1 cellular context compared by ENCODE assay signal in the genomic region with DNA sequence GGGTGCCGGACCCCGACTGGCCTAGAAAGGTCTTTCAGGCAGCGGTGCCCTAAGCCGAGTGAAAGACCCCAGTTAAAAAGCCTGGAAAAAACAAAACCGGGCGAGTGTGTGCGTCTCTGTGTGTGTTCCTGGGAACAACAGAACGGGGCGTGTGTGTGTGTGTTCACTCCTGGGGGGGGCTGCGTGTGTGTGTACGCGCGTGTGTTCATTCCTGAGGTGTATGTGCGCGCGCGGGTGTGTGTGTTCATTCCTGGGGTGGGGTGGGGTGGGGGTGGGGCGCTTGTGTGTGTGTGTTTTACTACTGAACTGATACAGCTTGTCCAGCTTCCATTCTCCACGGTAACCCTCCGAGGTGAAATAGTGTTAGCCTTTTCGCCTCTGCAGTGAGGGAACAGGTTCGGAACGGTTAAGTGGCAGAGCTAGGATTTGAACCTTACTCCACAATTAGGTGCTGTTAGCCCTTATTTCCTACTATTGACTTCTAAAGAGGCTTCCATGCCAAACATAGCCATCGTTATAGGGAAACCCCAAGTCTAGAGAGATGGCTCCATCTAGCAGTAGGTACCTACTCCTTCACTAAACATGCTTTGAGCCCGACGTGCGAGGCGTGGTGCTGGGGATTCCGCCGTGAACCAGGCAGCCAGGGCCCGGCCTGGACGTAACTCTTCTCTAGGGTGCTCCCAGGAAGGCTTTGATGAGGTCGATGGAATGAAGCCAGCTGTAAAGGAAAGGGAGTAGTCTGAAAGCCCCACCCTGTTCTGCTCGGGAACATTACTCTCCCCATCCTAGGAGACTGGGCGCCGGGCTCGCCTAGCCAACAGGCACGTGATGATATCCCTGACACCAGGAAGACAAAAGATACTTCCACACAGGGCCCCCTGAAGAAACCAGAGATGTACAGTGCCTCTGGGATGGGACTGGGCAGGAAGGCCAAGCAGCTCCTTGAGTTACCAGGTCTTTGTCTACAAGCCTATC.
TF ChIP-seq lines count a peak whose summit lies in the region.

No MANE protein-coding gene starts in this region.

TF ChIP-seq in HepG2, 621 proteins besides CTCF, POLR2A, EP300 and RAD21 (continued from another document and continues in another):
- no peak for TF ChIP-seq ZNF83 (CRISPR knock-in tag; IDR thresholded peaks at IDR 0.05; ENCODE audit: borderline replicate concordance)
- no peak for TF ChIP-seq MBD4 (IDR thresholded peaks at IDR 0.05; ENCODE audit: borderline replicate concordance, low read length)
- TF ChIP-seq ZNF350 (CRISPR knock-in tag; IDR thresholded peaks at IDR 0.05; ENCODE audit: borderline replicate concordance, low read depth), result no peak
- 0 out of 2 replicates have a peak, but pooled peaks have one; percentile 18 for TF ChIP-seq ZZZ3 (CRISPR knock-in tag; IDR thresholded peaks at IDR 0.05; ENCODE audit: borderline replicate concordance)
- TF ChIP-seq RARA (CRISPR knock-in tag; IDR thresholded peaks at IDR 0.05), result no peak
- TF ChIP-seq, protein P1, sequence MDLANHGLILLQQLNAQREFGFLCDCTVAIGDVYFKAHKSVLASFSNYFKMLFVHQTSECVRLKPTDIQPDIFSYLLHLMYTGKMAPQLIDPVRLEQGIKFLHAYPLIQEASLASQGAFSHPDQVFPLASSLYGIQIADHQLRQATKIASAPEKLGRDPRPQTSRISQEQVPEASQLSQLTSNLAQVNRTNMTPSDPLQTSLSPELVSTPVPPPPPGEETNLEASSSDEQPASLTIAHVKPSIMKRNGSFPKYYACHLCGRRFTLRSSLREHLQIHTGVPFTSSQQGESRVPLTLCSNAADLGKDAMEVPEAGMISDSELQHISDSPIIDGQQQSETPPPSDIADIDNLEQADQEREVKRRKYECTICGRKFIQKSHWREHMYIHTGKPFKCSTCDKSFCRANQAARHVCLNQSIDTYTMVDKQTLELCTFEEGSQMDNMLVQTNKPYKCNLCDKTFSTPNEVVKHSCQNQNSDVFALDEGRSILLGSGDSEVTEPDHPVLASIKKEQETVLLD (CRISPR knock-in tag; IDR thresholded peaks at IDR 0.05; ENCODE audit: low read depth), result no peak
- TF ChIP-seq ZNF260 (CRISPR knock-in tag; IDR thresholded peaks at IDR 0.05; ENCODE audit: borderline replicate concordance, low read depth), result no peak
- TF ChIP-seq TEAD3 (CRISPR knock-in tag; optimal IDR thresholded peaks at IDR 0.05; ENCODE audit: borderline replicate concordance), result peak; percentile 4
- TF ChIP-seq HIVEP1 (CRISPR knock-in tag; IDR thresholded peaks at IDR 0.05), result 0 out of 2 replicates have a peak, but pooled peaks have one; percentile 18
- TF ChIP-seq THAP11 (CRISPR knock-in tag; IDR thresholded peaks at IDR 0.05), result peak; percentile 11; the same call in 1 of the 2 replicates
- peak; percentile 64; the same call in 1 of the 2 replicates for TF ChIP-seq ARNT2 (CRISPR knock-in tag; IDR thresholded peaks at IDR 0.05; ENCODE audit: low read depth)
- TF ChIP-seq ZNF781 (CRISPR knock-in tag; IDR thresholded peaks at IDR 0.05; ENCODE audit: borderline replicate concordance, not compliant biosample characterization), result no peak
- TF ChIP-seq NFE2L2 (IDR thresholded peaks at IDR 0.05; ENCODE audit: low read length), result no peak
- TF ChIP-seq, protein P2, sequence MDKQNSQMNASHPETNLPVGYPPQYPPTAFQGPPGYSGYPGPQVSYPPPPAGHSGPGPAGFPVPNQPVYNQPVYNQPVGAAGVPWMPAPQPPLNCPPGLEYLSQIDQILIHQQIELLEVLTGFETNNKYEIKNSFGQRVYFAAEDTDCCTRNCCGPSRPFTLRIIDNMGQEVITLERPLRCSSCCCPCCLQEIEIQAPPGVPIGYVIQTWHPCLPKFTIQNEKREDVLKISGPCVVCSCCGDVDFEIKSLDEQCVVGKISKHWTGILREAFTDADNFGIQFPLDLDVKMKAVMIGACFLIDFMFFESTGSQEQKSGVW (CRISPR knock-in tag; IDR thresholded peaks at IDR 0.05; ENCODE audit: borderline replicate concordance), result no peak
- no peak for TF ChIP-seq SRY (CRISPR knock-in tag; IDR thresholded peaks at IDR 0.05)
- TF ChIP-seq, protein P3, sequence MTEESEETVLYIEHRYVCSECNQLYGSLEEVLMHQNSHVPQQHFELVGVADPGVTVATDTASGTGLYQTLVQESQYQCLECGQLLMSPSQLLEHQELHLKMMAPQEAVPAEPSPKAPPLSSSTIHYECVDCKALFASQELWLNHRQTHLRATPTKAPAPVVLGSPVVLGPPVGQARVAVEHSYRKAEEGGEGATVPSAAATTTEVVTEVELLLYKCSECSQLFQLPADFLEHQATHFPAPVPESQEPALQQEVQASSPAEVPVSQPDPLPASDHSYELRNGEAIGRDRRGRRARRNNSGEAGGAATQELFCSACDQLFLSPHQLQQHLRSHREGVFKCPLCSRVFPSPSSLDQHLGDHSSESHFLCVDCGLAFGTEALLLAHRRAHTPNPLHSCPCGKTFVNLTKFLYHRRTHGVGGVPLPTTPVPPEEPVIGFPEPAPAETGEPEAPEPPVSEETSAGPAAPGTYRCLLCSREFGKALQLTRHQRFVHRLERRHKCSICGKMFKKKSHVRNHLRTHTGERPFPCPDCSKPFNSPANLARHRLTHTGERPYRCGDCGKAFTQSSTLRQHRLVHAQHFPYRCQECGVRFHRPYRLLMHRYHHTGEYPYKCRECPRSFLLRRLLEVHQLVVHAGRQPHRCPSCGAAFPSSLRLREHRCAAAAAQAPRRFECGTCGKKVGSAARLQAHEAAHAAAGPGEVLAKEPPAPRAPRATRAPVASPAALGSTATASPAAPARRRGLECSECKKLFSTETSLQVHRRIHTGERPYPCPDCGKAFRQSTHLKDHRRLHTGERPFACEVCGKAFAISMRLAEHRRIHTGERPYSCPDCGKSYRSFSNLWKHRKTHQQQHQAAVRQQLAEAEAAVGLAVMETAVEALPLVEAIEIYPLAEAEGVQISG (CRISPR knock-in tag; IDR thresholded peaks at IDR 0.05), result peak; percentile 29; the same call in 1 of the 2 replicates
- no peak for TF ChIP-seq ZNF24 (IDR thresholded peaks at IDR 0.05)
- TF ChIP-seq RFX3 (CRISPR knock-in tag; IDR thresholded peaks at IDR 0.05), result no peak
- TF ChIP-seq TCF12 (IDR thresholded peaks at IDR 0.05), result no peak
- TF ChIP-seq TCF12 (CRISPR knock-in tag; IDR thresholded peaks at IDR 0.05), result no peak
- TF ChIP-seq SALL2 (CRISPR knock-in tag; IDR thresholded peaks at IDR 0.05), result 0 out of 2 replicates have a peak, but pooled peaks have one; percentile 7
- TF ChIP-seq, protein P4, sequence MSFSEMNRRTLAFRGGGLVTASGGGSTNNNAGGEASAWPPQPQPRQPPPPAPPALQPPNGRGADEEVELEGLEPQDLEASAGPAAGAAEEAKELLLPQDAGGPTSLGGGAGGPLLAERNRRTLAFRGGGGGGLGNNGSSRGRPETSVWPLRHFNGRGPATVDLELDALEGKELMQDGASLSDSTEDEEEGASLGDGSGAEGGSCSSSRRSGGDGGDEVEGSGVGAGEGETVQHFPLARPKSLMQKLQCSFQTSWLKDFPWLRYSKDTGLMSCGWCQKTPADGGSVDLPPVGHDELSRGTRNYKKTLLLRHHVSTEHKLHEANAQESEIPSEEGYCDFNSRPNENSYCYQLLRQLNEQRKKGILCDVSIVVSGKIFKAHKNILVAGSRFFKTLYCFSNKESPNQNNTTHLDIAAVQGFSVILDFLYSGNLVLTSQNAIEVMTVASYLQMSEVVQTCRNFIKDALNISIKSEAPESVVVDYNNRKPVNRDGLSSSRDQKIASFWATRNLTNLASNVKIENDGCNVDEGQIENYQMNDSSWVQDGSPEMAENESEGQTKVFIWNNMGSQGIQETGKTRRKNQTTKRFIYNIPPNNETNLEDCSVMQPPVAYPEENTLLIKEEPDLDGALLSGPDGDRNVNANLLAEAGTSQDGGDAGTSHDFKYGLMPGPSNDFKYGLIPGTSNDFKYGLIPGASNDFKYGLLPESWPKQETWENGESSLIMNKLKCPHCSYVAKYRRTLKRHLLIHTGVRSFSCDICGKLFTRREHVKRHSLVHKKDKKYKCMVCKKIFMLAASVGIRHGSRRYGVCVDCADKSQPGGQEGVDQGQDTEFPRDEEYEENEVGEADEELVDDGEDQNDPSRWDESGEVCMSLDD (CRISPR knock-in tag; IDR thresholded peaks at IDR 0.05; ENCODE audit: borderline replicate concordance), result no peak
- TF ChIP-seq ZNF772 (CRISPR knock-in tag; IDR thresholded peaks at IDR 0.05), result 0 out of 2 replicates have a peak, but pooled peaks have one; percentile 51
- TF ChIP-seq, protein P5, sequence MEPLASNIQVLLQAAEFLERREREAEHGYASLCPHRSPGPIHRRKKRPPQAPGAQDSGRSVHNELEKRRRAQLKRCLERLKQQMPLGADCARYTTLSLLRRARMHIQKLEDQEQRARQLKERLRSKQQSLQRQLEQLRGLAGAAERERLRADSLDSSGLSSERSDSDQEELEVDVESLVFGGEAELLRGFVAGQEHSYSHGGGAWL (CRISPR knock-in tag; IDR thresholded peaks at IDR 0.05), result no peak
- no peak for TF ChIP-seq ZNF782 (CRISPR knock-in tag; IDR thresholded peaks at IDR 0.05; ENCODE audit: borderline replicate concordance)
- TF ChIP-seq, protein P6, sequence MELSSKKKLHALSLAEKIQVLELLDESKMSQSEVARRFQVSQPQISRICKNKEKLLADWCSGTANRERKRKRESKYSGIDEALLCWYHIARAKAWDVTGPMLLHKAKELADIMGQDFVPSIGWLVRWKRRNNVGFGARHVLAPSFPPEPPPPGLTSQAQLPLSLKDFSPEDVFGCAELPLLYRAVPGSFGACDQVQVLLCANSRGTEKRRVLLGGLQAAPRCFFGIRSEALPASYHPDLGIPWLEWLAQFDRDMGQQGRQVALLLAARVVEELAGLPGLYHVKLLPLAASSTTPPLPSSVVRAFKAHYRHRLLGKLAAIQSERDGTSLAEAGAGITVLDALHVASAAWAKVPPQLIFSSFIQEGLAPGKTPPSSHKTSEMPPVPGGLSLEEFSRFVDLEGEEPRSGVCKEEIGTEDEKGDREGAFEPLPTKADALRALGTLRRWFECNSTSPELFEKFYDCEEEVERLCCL (CRISPR knock-in tag; IDR thresholded peaks at IDR 0.05; ENCODE audit: borderline replicate concordance), result no peak
- TF ChIP-seq ZNF564 (CRISPR knock-in tag; IDR thresholded peaks at IDR 0.05), result peak; percentile 8; the same call in 1 of the 2 replicates
- TF ChIP-seq ZNF337 (CRISPR knock-in tag; IDR thresholded peaks at IDR 0.05; ENCODE audit: borderline replicate concordance, low read depth), result no peak
- peak; percentile 35 for TF ChIP-seq STAG1 (CRISPR knock-in tag; IDR thresholded peaks at IDR 0.05)
- TF ChIP-seq THYN1 (CRISPR knock-in tag; IDR thresholded peaks at IDR 0.05; ENCODE audit: borderline replicate concordance, low read depth), result no peak
- no peak for TF ChIP-seq ZNF446 (CRISPR knock-in tag; IDR thresholded peaks at IDR 0.05)
- TF ChIP-seq, protein P7, sequence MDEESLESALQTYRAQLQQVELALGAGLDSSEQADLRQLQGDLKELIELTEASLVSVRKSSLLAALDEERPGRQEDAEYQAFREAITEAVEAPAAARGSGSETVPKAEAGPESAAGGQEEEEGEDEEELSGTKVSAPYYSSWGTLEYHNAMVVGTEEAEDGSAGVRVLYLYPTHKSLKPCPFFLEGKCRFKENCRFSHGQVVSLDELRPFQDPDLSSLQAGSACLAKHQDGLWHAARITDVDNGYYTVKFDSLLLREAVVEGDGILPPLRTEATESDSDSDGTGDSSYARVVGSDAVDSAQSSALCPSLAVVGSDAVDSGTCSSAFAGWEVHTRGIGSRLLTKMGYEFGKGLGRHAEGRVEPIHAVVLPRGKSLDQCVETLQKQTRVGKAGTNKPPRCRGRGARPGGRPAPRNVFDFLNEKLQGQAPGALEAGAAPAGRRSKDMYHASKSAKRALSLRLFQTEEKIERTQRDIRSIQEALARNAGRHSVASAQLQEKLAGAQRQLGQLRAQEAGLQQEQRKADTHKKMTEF (CRISPR knock-in tag; IDR thresholded peaks at IDR 0.05), result 0 out of 2 replicates have a peak, but pooled peaks have one; percentile 13
- TF ChIP-seq, protein P8, sequence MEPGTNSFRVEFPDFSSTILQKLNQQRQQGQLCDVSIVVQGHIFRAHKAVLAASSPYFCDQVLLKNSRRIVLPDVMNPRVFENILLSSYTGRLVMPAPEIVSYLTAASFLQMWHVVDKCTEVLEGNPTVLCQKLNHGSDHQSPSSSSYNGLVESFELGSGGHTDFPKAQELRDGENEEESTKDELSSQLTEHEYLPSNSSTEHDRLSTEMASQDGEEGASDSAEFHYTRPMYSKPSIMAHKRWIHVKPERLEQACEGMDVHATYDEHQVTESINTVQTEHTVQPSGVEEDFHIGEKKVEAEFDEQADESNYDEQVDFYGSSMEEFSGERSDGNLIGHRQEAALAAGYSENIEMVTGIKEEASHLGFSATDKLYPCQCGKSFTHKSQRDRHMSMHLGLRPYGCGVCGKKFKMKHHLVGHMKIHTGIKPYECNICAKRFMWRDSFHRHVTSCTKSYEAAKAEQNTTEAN (CRISPR knock-in tag; conservative IDR thresholded peaks at IDR 0.05), result peak; percentile 16; the same call in 1 of the 2 replicates
- TF ChIP-seq, protein P9, sequence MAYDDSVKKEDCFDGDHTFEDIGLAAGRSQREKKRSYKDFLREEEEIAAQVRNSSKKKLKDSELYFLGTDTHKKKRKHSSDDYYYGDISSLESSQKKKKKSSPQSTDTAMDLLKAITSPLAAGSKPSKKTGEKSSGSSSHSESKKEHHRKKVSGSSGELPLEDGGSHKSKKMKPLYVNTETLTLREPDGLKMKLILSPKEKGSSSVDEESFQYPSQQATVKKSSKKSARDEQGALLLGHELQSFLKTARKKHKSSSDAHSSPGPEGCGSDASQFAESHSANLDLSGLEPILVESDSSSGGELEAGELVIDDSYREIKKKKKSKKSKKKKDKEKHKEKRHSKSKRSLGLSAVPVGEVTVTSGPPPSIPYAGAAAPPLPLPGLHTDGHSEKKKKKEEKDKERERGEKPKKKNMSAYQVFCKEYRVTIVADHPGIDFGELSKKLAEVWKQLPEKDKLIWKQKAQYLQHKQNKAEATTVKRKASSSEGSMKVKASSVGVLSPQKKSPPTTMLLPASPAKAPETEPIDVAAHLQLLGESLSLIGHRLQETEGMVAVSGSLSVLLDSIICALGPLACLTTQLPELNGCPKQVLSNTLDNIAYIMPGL (CRISPR knock-in tag; IDR thresholded peaks at IDR 0.05; ENCODE audit: borderline replicate concordance in 1 of 2, low read depth in 1 of 2), result peak; percentile 16 to 29; a peak in 1 of 4 replicates
- TF ChIP-seq, protein P10, sequence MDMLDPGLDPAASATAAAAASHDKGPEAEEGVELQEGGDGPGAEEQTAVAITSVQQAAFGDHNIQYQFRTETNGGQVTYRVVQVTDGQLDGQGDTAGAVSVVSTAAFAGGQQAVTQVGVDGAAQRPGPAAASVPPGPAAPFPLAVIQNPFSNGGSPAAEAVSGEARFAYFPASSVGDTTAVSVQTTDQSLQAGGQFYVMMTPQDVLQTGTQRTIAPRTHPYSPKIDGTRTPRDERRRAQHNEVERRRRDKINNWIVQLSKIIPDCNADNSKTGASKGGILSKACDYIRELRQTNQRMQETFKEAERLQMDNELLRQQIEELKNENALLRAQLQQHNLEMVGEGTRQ (IDR thresholded peaks at IDR 0.05; ENCODE audit: low read depth, low read length), result no peak
- TF ChIP-seq, protein P10 (CRISPR knock-in tag; IDR thresholded peaks at IDR 0.05; ENCODE audit: borderline replicate concordance), result peak; percentile 37; the same call in 1 of the 2 replicates
- TF ChIP-seq, protein P11, sequence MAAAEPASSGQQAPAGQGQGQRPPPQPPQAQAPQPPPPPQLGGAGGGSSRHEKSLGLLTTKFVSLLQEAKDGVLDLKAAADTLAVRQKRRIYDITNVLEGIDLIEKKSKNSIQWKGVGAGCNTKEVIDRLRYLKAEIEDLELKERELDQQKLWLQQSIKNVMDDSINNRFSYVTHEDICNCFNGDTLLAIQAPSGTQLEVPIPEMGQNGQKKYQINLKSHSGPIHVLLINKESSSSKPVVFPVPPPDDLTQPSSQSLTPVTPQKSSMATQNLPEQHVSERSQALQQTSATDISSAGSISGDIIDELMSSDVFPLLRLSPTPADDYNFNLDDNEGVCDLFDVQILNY (CRISPR knock-in tag; conservative IDR thresholded peaks at IDR 0.05), result no peak
